In the genomic region with DNA sequence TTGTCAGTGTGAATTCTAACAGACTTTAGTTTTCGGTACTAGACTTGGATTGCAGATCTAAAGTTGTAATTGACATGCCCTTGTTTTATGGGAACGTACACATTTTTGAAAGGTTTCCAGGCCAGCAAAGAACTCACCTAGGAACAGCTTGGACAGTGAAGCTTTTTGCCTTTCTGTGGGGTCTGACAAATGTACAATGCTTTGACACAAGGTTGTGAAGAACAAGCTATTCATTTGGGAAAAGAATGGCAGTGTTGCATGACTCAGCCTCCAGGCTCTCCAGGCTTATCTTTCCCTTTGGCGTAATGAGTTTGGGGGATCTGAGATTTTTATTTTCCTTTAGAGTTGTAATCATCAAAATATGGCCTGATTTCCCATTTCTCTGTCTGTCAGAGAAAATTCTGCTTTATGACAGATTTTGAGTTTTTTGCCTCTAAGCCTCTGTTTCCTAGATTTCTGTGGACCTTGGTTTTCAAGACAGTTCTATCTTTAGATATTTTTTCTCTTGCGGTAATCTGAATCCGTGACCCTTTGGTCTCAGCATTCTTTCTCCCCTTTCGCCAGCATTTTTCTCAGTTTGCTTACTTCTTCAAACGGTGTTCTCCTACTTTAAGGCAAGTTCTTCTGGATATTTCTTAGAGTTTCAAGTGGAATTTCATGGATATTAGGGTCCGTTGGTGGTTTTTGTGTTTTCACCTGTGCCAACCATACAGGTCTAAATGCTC, we compare ENCODE assay signal across 14 cellular contexts.
"Had no signal": no experiment of that assay in that cellular context is flagged by ENCODE, and none has a peak within 500 bp of the region (broad histone marks: within the 10 kb centered on the region; RNA-seq: fewer than 3 reads in every experiment).

No MANE protein-coding gene starts in this region.

- H3K27ac ChIP-seq: thoracic aorta, VCaP had no signal

- DNase-seq: activated CD4-positive, alpha-beta memory T cell treated with anti-CD3 and anti-CD28 coated beads, Interleukin-2, amount 10 ng/mL, durations not matched to agents 7 days and 5 days; activated naive CD8-positive, alpha-beta T cell treated with anti-CD3 and anti-CD28 coated beads, Interleukin-2, amount 10 ng/mL, durations not matched to agents 7 days and 5 days; activated T-cell treated with anti-CD3 and anti-CD28 coated beads, Interleukin-2, amount 50 U/mL, for 48 hours; aorta; central memory CD4-positive, alpha-beta T cell; effector memory CD8-positive, alpha-beta T cell; glutamatergic neuron; left colon; stimulated activated CD4-positive, alpha-beta T cell treated with anti-CD3 and anti-CD28 coated beads, Interleukin-15, amount 100 ng/mL, for 24 hours; stimulated activated CD4-positive, alpha-beta T cell treated with anti-CD3 and anti-CD28 coated beads, Interleukin-4, amount 100 ng/mL, for 24 hours; T-cell; T1000 had no signal

- H3K9me3 ChIP-seq: thoracic aorta had no signal

- H3K4me3 ChIP-seq: thoracic aorta had no signal

- ATAC-seq: effector memory CD8-positive, alpha-beta T cell; left colon; T-cell had no signal

- H3K36me3 ChIP-seq: thoracic aorta had no signal
